ENCODE assay signal across 3 cellular contexts in genomic region chr12:19402211-19402610, GRCh38.
TF ChIP-seq lines count a peak whose summit lies in the region.

No MANE protein-coding gene starts in this region.

TF ChIP-seq in A549, 52 proteins besides CTCF, POLR2A, EP300 and RAD21 (continued from another document):
- no peak for TF ChIP-seq HOXB5 (CRISPR knock-in tag; IDR thresholded peaks at IDR 0.05)
- TF ChIP-seq CHD4 (IDR thresholded peaks at IDR 0.05; ENCODE audit: borderline replicate concordance), result no peak
- TF ChIP-seq BCL3 (IDR thresholded peaks at IDR 0.05), result no peak
- no peak for TF ChIP-seq NFE2L2 (conservative IDR thresholded peaks at IDR 0.05; ENCODE audit: low read length)
- TF ChIP-seq POLR2AphosphoS2 (conservative IDR thresholded peaks at IDR 0.05; ENCODE audit: low read length), result no peak
- TF ChIP-seq NPAS2 (CRISPR knock-in tag; IDR thresholded peaks at IDR 0.05; ENCODE audit: borderline replicate concordance), result no peak
- no peak for TF ChIP-seq KDM5A (IDR thresholded peaks at IDR 0.05)
- TF ChIP-seq HEYL (CRISPR knock-in tag; IDR thresholded peaks at IDR 0.05), result no peak
- no peak for TF ChIP-seq RNF2 (IDR thresholded peaks at IDR 0.05; ENCODE audit: borderline replicate concordance, low read depth)
- no peak for TF ChIP-seq RCOR1 (IDR thresholded peaks at IDR 0.05; ENCODE audit: low read depth, low read length)
- TF ChIP-seq E2F6 (IDR thresholded peaks at IDR 0.05; ENCODE audit: borderline replicate concordance, low read depth), result no peak
- TF ChIP-seq BHLHE40 (IDR thresholded peaks at IDR 0.05; ENCODE audit: low read depth, low read length), result no peak
- no peak for TF ChIP-seq MAZ (IDR thresholded peaks at IDR 0.05; ENCODE audit: borderline replicate concordance, low read depth, low read length)
- TF ChIP-seq HOXA7 (CRISPR knock-in tag; IDR thresholded peaks at IDR 0.05), result no peak
- no peak for TF ChIP-seq PHF8 (IDR thresholded peaks at IDR 0.05; ENCODE audit: borderline replicate concordance, low read depth)
- no peak for TF ChIP-seq SREBF2 (IDR thresholded peaks at IDR 0.05)
- TF ChIP-seq CBX2 (IDR thresholded peaks at IDR 0.05; ENCODE audit: borderline replicate concordance, low read depth), result no peak
- no peak for TF ChIP-seq FOSB (CRISPR knock-in tag; IDR thresholded peaks at IDR 0.05)
- TF ChIP-seq JUNB (IDR thresholded peaks at IDR 0.05), result no peak

TF ChIP-seq in IMR-90, 13 proteins besides CTCF, POLR2A, EP300 and RAD21:
- TF ChIP-seq USF2 (IDR thresholded peaks at IDR 0.05; ENCODE audit: low read depth, low read length) (no peak), NFE2L2 (IDR thresholded peaks at IDR 0.05; ENCODE audit: low read depth, low read length) (no peak), MXI1 (IDR thresholded peaks at IDR 0.05; ENCODE audit: borderline replicate concordance, low read depth, low read length) (no peak), MAZ (IDR thresholded peaks at IDR 0.05; ENCODE audit: borderline replicate concordance, low read depth, low read length) (no peak), BHLHE40 (IDR thresholded peaks at IDR 0.05; ENCODE audit: low read depth, low read length) (no peak), SMC3 (IDR thresholded peaks at IDR 0.05; ENCODE audit: low read depth, low read length) (no peak), CEBPB (IDR thresholded peaks at IDR 0.05; ENCODE audit: low read depth, low read length) (no peak), RFX5 (IDR thresholded peaks at IDR 0.05; ENCODE audit: low read depth, low read length) (no peak), MAFK (IDR thresholded peaks at IDR 0.05; ENCODE audit: low read depth, low read length) (no peak)

TF ChIP-seq in SK-N-SH treated with all-trans-retinoic acid at 6 μM for 48 hours, 23 proteins besides CTCF, POLR2A, EP300 and RAD21 (continued from another document):
- TF ChIP-seq TCF4 (CRISPR knock-in tag; IDR thresholded peaks at IDR 0.05; ENCODE audit: borderline replicate concordance), result no peak
- no peak for TF ChIP-seq ZC3H10 (CRISPR knock-in tag; IDR thresholded peaks at IDR 0.05)
- no peak for TF ChIP-seq RARB (CRISPR knock-in tag; IDR thresholded peaks at IDR 0.05)
- no peak for TF ChIP-seq POU6F1 (CRISPR knock-in tag; IDR thresholded peaks at IDR 0.05; ENCODE audit: borderline replicate concordance, low read depth)
- no peak for TF ChIP-seq ZNF8 (CRISPR knock-in tag; IDR thresholded peaks at IDR 0.05)
- TF ChIP-seq OSR1 (CRISPR knock-in tag; IDR thresholded peaks at IDR 0.05), result no peak
- TF ChIP-seq ARNTL (CRISPR knock-in tag; IDR thresholded peaks at IDR 0.05; ENCODE audit: borderline replicate concordance, low read depth), result no peak
- no peak for TF ChIP-seq GLIS3 (CRISPR knock-in tag; IDR thresholded peaks at IDR 0.05)
- TF ChIP-seq ZFP3 (CRISPR knock-in tag; IDR thresholded peaks at IDR 0.05), result no peak
- no peak for TF ChIP-seq ESRRG (CRISPR knock-in tag; IDR thresholded peaks at IDR 0.05)
- no peak for TF ChIP-seq CREB5 (CRISPR knock-in tag; IDR thresholded peaks at IDR 0.05; ENCODE audit: low read depth)
- no peak for TF ChIP-seq TOX (CRISPR knock-in tag; IDR thresholded peaks at IDR 0.05; ENCODE audit: borderline replicate concordance)
- TF ChIP-seq ISL1 (CRISPR knock-in tag; IDR thresholded peaks at IDR 0.05), result no peak
- TF ChIP-seq CSRNP3 (CRISPR knock-in tag; IDR thresholded peaks at IDR 0.05), result no peak
- no peak for TF ChIP-seq BACH2 (CRISPR knock-in tag; IDR thresholded peaks at IDR 0.05; ENCODE audit: borderline replicate concordance)
- no peak for TF ChIP-seq TSHZ2 (CRISPR knock-in tag; IDR thresholded peaks at IDR 0.05)
- TF ChIP-seq ZNF70 (CRISPR knock-in tag; IDR thresholded peaks at IDR 0.05), result no peak
- no peak for TF ChIP-seq ZFP30 (CRISPR knock-in tag; IDR thresholded peaks at IDR 0.05)
